In genomic region chr5:59390074-59390659, GRCh38 we compare ENCODE assay signal across 8 cellular contexts.
DNase-seq lines count a peak whose midpoint lies in the region; ATAC-seq, FAIRE-seq and TF ChIP-seq lines count a peak whose summit lies in the region.

No MANE protein-coding gene starts in this region.

- no TSS peak for BruUV-seq in endothelial cell of umbilical vein (replicated peaks; lab: Mats Ljungman, UMichigan)

- dilution Hi-C loops in endothelial cell of umbilical vein (cut with MboI; ENCODE audit: extremely low pct_ligation_motif_present, low sequenced_read_pairs), result no loop called here

- peaks cover 9 to 19% of the 10 kb centered on the region in 2 donors for H3K27me3 Mint-ChIP-seq in natural killer cell (ENCODE audit: low read depth in 2 of 2)
- peaks cover 14 to 24% of the 10 kb centered on the region in 2 donors for H3K27me3 Mint-ChIP-seq in natural killer cell treated with Interleukin-12 subunit alpha and Interleukin-12 subunit beta and Interleukin-15 and Interleukin-18, amount 100 ng/mL, for 72 hours

- no peak overlapping the region for H3K9ac ChIP-seq in endothelial cell of umbilical vein (replicated peaks; ENCODE audit: extremely low read depth, insufficient read depth, low read length)

- H3K4me2 ChIP-seq in endothelial cell of umbilical vein (ENCODE audit: insufficient read depth, low read length), result no peak overlapping the region

- H3K27me3 ChIP-seq in endothelial cell of umbilical vein (ENCODE audit: control insufficient read depth in 2 of 2, insufficient read depth in 2 of 2, low read length in 2 of 2), result no peaks in the 10 kb centered on the region

- H3K4me3 ChIP-seq in endothelial cell of umbilical vein (replicated peaks in 1 of 3; ENCODE audit: insufficient read depth in 1 of 3, low read depth in 1 of 3, low read length in 3 of 3) (no peak overlapping the region), retinal pigment epithelial cell (ENCODE audit: low read length) (no peak overlapping the region)

- no peaks in the 10 kb centered on the region for H3K9me3 ChIP-seq in endothelial cell of umbilical vein (replicated peaks; ENCODE audit: control insufficient read depth, insufficient read depth, low read length)

- POLR2A ChIA-PET in endothelial cell of umbilical vein (lab: Charles Lee), result no interaction called here

- no peaks in the 10 kb centered on the region for H3K9me1 ChIP-seq in endothelial cell of umbilical vein (replicated peaks; ENCODE audit: control insufficient read depth, extremely low read depth, insufficient read depth, low read length)

- CTCF ChIA-PET in endothelial cell of umbilical vein (lab: Charles Lee), result interaction anchor here (0.6 to 5.2 kb wide), 17 partner anchors 9 to 410 kb away, joined by 3 to 53 read pairs (median 5); no protein-coding TSS in a partner anchor

- no peaks in the 10 kb centered on the region for H3K36me3 Mint-ChIP-seq in natural killer cell
- no peaks in the 10 kb centered on the region for H3K36me3 Mint-ChIP-seq in natural killer cell treated with Interleukin-12 subunit alpha and Interleukin-12 subunit beta and Interleukin-15 and Interleukin-18, amount 100 ng/mL, for 72 hours

- ATAC-seq in natural killer cell, result no peak
- no peak for ATAC-seq in natural killer cell treated with Interleukin-12 subunit alpha and Interleukin-12 subunit beta and Interleukin-15 and Interleukin-18, amount 100 ng/mL, for 72 hours
- no peak for ATAC-seq in HG03571 (IDR thresholded peaks at IDR 0.05; ENCODE audit: unreplicated experiment)

- H3K36me3 ChIP-seq in endothelial cell of umbilical vein (ENCODE audit: control insufficient read depth in 2 of 2, extremely low read depth in 1 of 2, insufficient read depth in 2 of 2, low read length in 2 of 2), result no peaks in the 10 kb centered on the region

- no peaks in the 10 kb centered on the region for H3K79me2 ChIP-seq in endothelial cell of umbilical vein (ENCODE audit: control insufficient read depth, insufficient read depth, low read length)

- H4K20me1 ChIP-seq in endothelial cell of umbilical vein (replicated peaks; ENCODE audit: control insufficient read depth, extremely low read depth, insufficient read depth, low read length), result no peaks in the 10 kb centered on the region

- no peak overlapping the region for H3K27ac Mint-ChIP-seq in natural killer cell
- H3K27ac Mint-ChIP-seq in natural killer cell treated with Interleukin-12 subunit alpha and Interleukin-12 subunit beta and Interleukin-15 and Interleukin-18, amount 100 ng/mL, for 72 hours, result no peak overlapping the region

- no peak for FAIRE-seq in endothelial cell of umbilical vein (lab: Jason Lieb, UNC)

- H3K4me1 Mint-ChIP-seq in natural killer cell, result no peaks in the 10 kb centered on the region
- no peaks in the 10 kb centered on the region for H3K4me1 Mint-ChIP-seq in natural killer cell treated with Interleukin-12 subunit alpha and Interleukin-12 subunit beta and Interleukin-15 and Interleukin-18, amount 100 ng/mL, for 72 hours (ENCODE audit: low read depth in 2 of 2)

- no peak for TF ChIP-seq POLR2A in endothelial cell of umbilical vein (IDR thresholded peaks at IDR 0.05; ENCODE audit: low read depth, low read length)

- TF ChIP-seq CTCF in natural killer cell (IDR thresholded peaks at IDR 0.05) (peak; percentile 92), endothelial cell of umbilical vein (IDR thresholded peaks at IDR 0.05; ENCODE audit: extremely low read depth in 1 of 2, insufficient read depth in 1 of 2, low read depth in 1 of 2, low read length in 2 of 2) (peak; percentile 26 to 33), retinal pigment epithelial cell (conservative IDR thresholded peaks at IDR 0.05; ENCODE audit: low read depth, low read length) (peak; percentile 56)

- no peak overlapping the region for H3K27ac ChIP-seq in endothelial cell of umbilical vein (ENCODE audit: insufficient read depth, low read depth, low read length)

- H3K4me1 ChIP-seq in endothelial cell of umbilical vein (ENCODE audit: control insufficient read depth, extremely low read depth, insufficient read depth, low read length), result no peaks in the 10 kb centered on the region

- intact Hi-C loops in natural killer cell (cut with micrococcal nuclease) (loop anchor here (1.0 kb wide), 2 partner anchors 283 to 410 kb away; no protein-coding TSS in a partner anchor), endothelial cell of umbilical vein (cut with micrococcal nuclease) (loop anchor here (1.0 to 2.0 kb wide), 5 partner anchors 107 to 410 kb away; no protein-coding TSS in a partner anchor)

- DNase-seq in natural killer cell (no peak), NCI-H774 (lab: John Stamatoyannopoulos, UW) (peak; percentile 8), endothelial cell of umbilical vein (ENCODE audit: low read depth, low spot score) (peak; percentile 40), retinal pigment epithelial cell (ENCODE audit: low read depth) (no peak), T-helper 2 cell (no peak), germinal center (ENCODE audit: low spot score) (no peak)
- no peak for DNase-seq in natural killer cell treated with Interleukin-12 subunit alpha and Interleukin-12 subunit beta and Interleukin-15 and Interleukin-18, amount 100 ng/mL, for 72 hours (ENCODE audit: low spot score)

- H3K9me3 Mint-ChIP-seq in natural killer cell, result no peaks in the 10 kb centered on the region
- no peaks in the 10 kb centered on the region for H3K9me3 Mint-ChIP-seq in natural killer cell treated with Interleukin-12 subunit alpha and Interleukin-12 subunit beta and Interleukin-15 and Interleukin-18, amount 100 ng/mL, for 72 hours

- no peak overlapping the region for H3K4me3 Mint-ChIP-seq in natural killer cell
- H3K4me3 Mint-ChIP-seq in natural killer cell treated with Interleukin-12 subunit alpha and Interleukin-12 subunit beta and Interleukin-15 and Interleukin-18, amount 100 ng/mL, for 72 hours, result no peak overlapping the region

- no peak overlapping the region for H2AFZ ChIP-seq in endothelial cell of umbilical vein (ENCODE audit: low read depth, low read length)

TF ChIP-seq in endothelial cell of umbilical vein, 7 proteins besides CTCF, POLR2A, EP300 and RAD21:
- no peak for TF ChIP-seq MYC (IDR thresholded peaks at IDR 0.05; ENCODE audit: low read depth, low read length)
- TF ChIP-seq POLR2AphosphoS5 (IDR thresholded peaks at IDR 0.05; ENCODE audit: insufficient read depth, low read depth, low read length), result no peak
- TF ChIP-seq EZH2 (IDR thresholded peaks at IDR 0.05; ENCODE audit: borderline replicate concordance, low read depth, low read length, severe bottlenecking), result no peak
- no peak for TF ChIP-seq GATA2 (IDR thresholded peaks at IDR 0.05; ENCODE audit: insufficient read depth, insufficient read length, low read depth, low read length)
- no peak for TF ChIP-seq FOS (IDR thresholded peaks at IDR 0.05; ENCODE audit: borderline replicate concordance, insufficient read depth, low read length)
- TF ChIP-seq JUN (IDR thresholded peaks at IDR 0.05; ENCODE audit: borderline replicate concordance, insufficient read depth, insufficient read length, low read depth), result no peak
- TF ChIP-seq MAX (IDR thresholded peaks at IDR 0.05; ENCODE audit: insufficient read depth, insufficient read length), result no peak

Comparison
In these comparisons a context has a peak if more than half of its experiments do, and no peak if none do; other contexts are left out.
1. DNase-seq: peak in NCI-H774 (single experiment) and endothelial cell of umbilical vein (single experiment); none in natural killer cell (single experiment), natural killer cell treated with Interleukin-12 subunit alpha and Interleukin-12 subunit beta and Interleukin-15 and Interleukin-18, amount 100 ng/mL, for 72 hours (single experiment), retinal pigment epithelial cell (single experiment), T-helper 2 cell (0 of 5) and germinal center (single experiment).
2. CTCF ChIP-seq: peak in every context shown above with its lines; median percentile 92 in natural killer cell; 56 in retinal pigment epithelial cell; 30 in endothelial cell of umbilical vein.